8 cellular contexts compared by ENCODE assay signal in the genomic region with DNA sequence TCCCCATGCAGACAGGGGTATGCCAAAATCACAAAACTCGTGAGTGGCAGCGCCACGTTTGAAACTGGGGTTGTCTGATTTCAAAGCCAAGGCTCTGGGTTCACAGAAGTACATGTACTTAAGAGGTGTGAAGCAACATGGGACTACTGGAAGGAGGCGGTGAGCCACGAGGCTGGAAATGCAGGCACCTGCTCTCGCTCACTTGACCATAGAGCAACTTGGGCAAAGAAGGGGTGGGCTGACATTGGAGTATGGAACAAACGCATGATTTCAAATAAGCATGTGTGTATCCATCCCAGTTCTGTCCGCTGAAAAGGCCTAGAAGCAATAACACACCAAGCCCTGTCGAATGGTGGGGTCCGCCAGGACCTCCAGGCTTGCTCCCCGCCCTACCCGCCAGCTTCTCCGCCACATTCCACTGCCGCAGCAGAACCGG. TPM values are rescaled to one million over a fixed set of nuclear protein-coding genes. Genes with fewer than 3 reads are reported as not detected.
DNase-seq lines count a peak whose midpoint lies in the region; ATAC-seq, FAIRE-seq and TF ChIP-seq lines count a peak whose summit lies in the region.

No MANE protein-coding gene starts in this region.

- H3K4me3 ChIP-seq in fibroblast of the aortic adventitia (ENCODE audit: low read depth, low read length) (peak overlapping the region; percentile 82), osteoblast (ENCODE audit: insufficient read depth, low read length) (peak overlapping the region; percentile 100)

- H3K4me2 ChIP-seq in osteoblast (ENCODE audit: insufficient read depth, low read length) = peak overlapping the region; percentile 93

- H3K4me1 ChIP-seq in osteoblast (ENCODE audit: insufficient read depth, low read length) = peaks cover 33% of the 10 kb centered on the region

- no peak for TF ChIP-seq POLR2A in GM12892 (IDR thresholded peaks at IDR 0.05; ENCODE audit: low read depth, low read length)

- TF ChIP-seq CTCF in fibroblast of the aortic adventitia (IDR thresholded peaks at IDR 0.05; ENCODE audit: insufficient read depth, low read length) = no peak
- TF ChIP-seq CTCF in osteoblast (IDR thresholded peaks at IDR 0.05; ENCODE audit: extremely low read depth, low read depth, low read length) = no peak

- H3K79me2 ChIP-seq in osteoblast (ENCODE audit: insufficient read depth, low read length) = peaks cover 49% of the 10 kb centered on the region

- H2AFZ ChIP-seq in osteoblast (ENCODE audit: low read length) = peak overlapping the region; percentile 100

- no peak for FAIRE-seq in GM12892 (lab: Jason Lieb, UNC)

- DNase-seq in DMS79 (lab: John Stamatoyannopoulos, UW) = peak; percentile 20
- peak; percentile 53 for DNase-seq in UCSD-AML1 (lab: John Stamatoyannopoulos, UW; ENCODE audit: unreplicated experiment)
- DNase-seq in fibroblast of the aortic adventitia (ENCODE audit: low read depth) = no peak
- DNase-seq in osteoblast (ENCODE audit: insufficient read length, low spot score, missing footprints) = no peak
- DNase-seq in NCI-H446 treated with DMSO at 0.1 percent for 48 hours (lab: John Stamatoyannopoulos, UW) = no peak
- DNase-seq in GM12892 (ENCODE audit: insufficient read length) = no peak

- ATAC-seq in GM19452 (IDR thresholded peaks at IDR 0.05; ENCODE audit: unreplicated experiment) (peak; percentile 8), HG03457 (IDR thresholded peaks at IDR 0.05; ENCODE audit: unreplicated experiment) (peak; percentile 10)

- no peaks in the 10 kb centered on the region for H3K9me3 ChIP-seq in osteoblast (ENCODE audit: low read depth, low read length)

- no peaks in the 10 kb centered on the region for H3K27me3 ChIP-seq in osteoblast (ENCODE audit: insufficient read depth, low read length)

- peaks cover 10% of the 10 kb centered on the region for H3K36me3 ChIP-seq in osteoblast (ENCODE audit: insufficient read depth, low read length)

- peaks cover 3% of the 10 kb centered on the region for H4K20me1 ChIP-seq in osteoblast (ENCODE audit: insufficient read depth, low read length)

- H3K27ac ChIP-seq in osteoblast (ENCODE audit: low read depth, low read length) = peak overlapping the region; percentile 90

RNA-seq across cellular contexts. Expression of a gene that starts 0.6 kb away (rescaled TPM):
- 97.1 and 127 TPM in 2 replicates for total RNA-seq in fibroblast of the aortic adventitia (ENCODE audit: low replicate concordance)
- 110 and 114 TPM in 2 replicates for total RNA-seq in osteoblast
- polyA plus RNA-seq in GM12892 (2012; ENCODE audit: missing spikeins) = 256 TPM

Comparison
In these comparisons a context has a peak if more than half of its experiments do, and no peak if none do; other contexts are left out.
1. DNase-seq: peak in DMS79 (single experiment) and UCSD-AML1 (single experiment); none in fibroblast of the aortic adventitia (single experiment), osteoblast (single experiment), NCI-H446 treated with DMSO at 0.1 percent for 48 hours (single experiment) and GM12892 (single experiment).